ENCODE assay signal across 10 cellular contexts in genomic region chr15:77993374-77993911, GRCh38.
A peak's percentile ranks its signal among the peaks of the same experiment; 100 is the strongest.
DNase-seq lines count a peak whose midpoint lies in the region; ATAC-seq and TF ChIP-seq lines count a peak whose summit lies in the region.
"Had no signal": no experiment of that assay in that cellular context is flagged by ENCODE, and none has a peak within 500 bp of the region (broad histone marks: within the 10 kb centered on the region; RNA-seq: fewer than 3 reads in every experiment).

No MANE protein-coding gene starts in this region.

- H3K36me3 Mint-ChIP-seq in activated CD4-positive, alpha-beta memory T cell treated with anti-CD3 and anti-CD28 coated beads, Interleukin-2, amount 10 ng/mL, durations not matched to agents 7 days and 5 days (ENCODE audit: low read depth): peaks cover 31% of the 10 kb centered on the region

- H3K4me1 ChIP-seq in right atrium auricular region (peaks cover 0 to 72% of the 10 kb centered on the region in 2 donors), stomach (peaks cover 44 to 78% (median 61%) of the 10 kb centered on the region in 4 donors)

- H3K4me1 Mint-ChIP-seq in activated CD4-positive, alpha-beta memory T cell treated with anti-CD3 and anti-CD28 coated beads, Interleukin-2, amount 10 ng/mL, durations not matched to agents 7 days and 5 days: peaks cover 23% of the 10 kb centered on the region

- H3K27ac ChIP-seq in right atrium auricular region (peak overlapping the region; percentile 73 to 74), stomach (peak overlapping the region; percentile 75 to 84 (median 81))
- H3K27ac ChIP-seq: KMS-11 had no signal

- peak overlapping the region; percentile 64 for H3K27ac Mint-ChIP-seq in activated CD4-positive, alpha-beta memory T cell treated with anti-CD3 and anti-CD28 coated beads, Interleukin-2, amount 10 ng/mL, durations not matched to agents 7 days and 5 days

- H3K9me3 ChIP-seq in right atrium auricular region: no peaks in the 10 kb centered on the region
- H3K9me3 ChIP-seq in stomach: no peaks in the 10 kb centered on the region

- no peaks in the 10 kb centered on the region for H3K27me3 Mint-ChIP-seq in activated CD4-positive, alpha-beta memory T cell treated with anti-CD3 and anti-CD28 coated beads, Interleukin-2, amount 10 ng/mL, durations not matched to agents 7 days and 5 days

- TF ChIP-seq CTCF in right atrium auricular region (IDR thresholded peaks at IDR 0.05): no peak
- no peak for TF ChIP-seq CTCF in stomach (IDR thresholded peaks at IDR 0.05)

- CTCF ChIA-PET in activated CD4-positive, alpha-beta memory T cell treated with anti-CD3 and anti-CD28 coated beads, Interleukin-2, amount 10 ng/mL, durations not matched to agents 7 days and 5 days (lab: Charles Lee): interaction anchor here (0.6 to 2.7 kb wide), 3 partner anchors 25 to 120 kb away, joined by 3 to 9 read pairs (median 5); no protein-coding TSS in a partner anchor

- H3K27me3 ChIP-seq in right atrium auricular region: no peaks in the 10 kb centered on the region
- no peaks in the 10 kb centered on the region for H3K27me3 ChIP-seq in stomach
- H3K27me3 ChIP-seq in H7 (ENCODE audit: control insufficient read depth, insufficient read depth, low read length): no peaks in the 10 kb centered on the region

- H3K4me3 ChIP-seq in right atrium auricular region (no peak overlapping the region), stomach (no peak overlapping the region), H7 (ENCODE audit: insufficient read depth, low read depth, low read length) (no peak overlapping the region)

- peak; percentile 3 for ATAC-seq in GM21528 (IDR thresholded peaks at IDR 0.05; ENCODE audit: low FRiP score, unreplicated experiment)

- POLR2A ChIA-PET in activated CD4-positive, alpha-beta memory T cell treated with anti-CD3 and anti-CD28 coated beads, Interleukin-2, amount 10 ng/mL, durations not matched to agents 7 days and 5 days (lab: Charles Lee): no interaction called here

- TF ChIP-seq EP300 in stomach (IDR thresholded peaks at IDR 0.05): no peak

- 87 to 90% (median 89%) methylated on average over 14 to 15 of the region's 15 CpGs for WGBS in stomach, 5 donors

- no peak overlapping the region for H3K4me3 Mint-ChIP-seq in activated CD4-positive, alpha-beta memory T cell treated with anti-CD3 and anti-CD28 coated beads, Interleukin-2, amount 10 ng/mL, durations not matched to agents 7 days and 5 days

- H3K36me3 ChIP-seq in right atrium auricular region (no peaks in the 10 kb centered on the region), stomach (peaks cover 13 to 25% (median 20%) of the 10 kb centered on the region in 4 donors), H7 (replicated peaks; ENCODE audit: control insufficient read depth, insufficient read depth, low read length) (no peaks in the 10 kb centered on the region; the same call in 1 of the 2 replicates)

- H3K9me3 Mint-ChIP-seq in activated CD4-positive, alpha-beta memory T cell treated with anti-CD3 and anti-CD28 coated beads, Interleukin-2, amount 10 ng/mL, durations not matched to agents 7 days and 5 days: no peaks in the 10 kb centered on the region

- intact Hi-C loops in stomach (cut with DNase I; ENCODE audit: low total_unique reads): no loop called here

- DNase-seq in activated CD4-positive, alpha-beta memory T cell treated with anti-CD3 and anti-CD28 coated beads, Interleukin-2, amount 10 ng/mL, durations not matched to agents 7 days and 5 days: no peak
- no peak for DNase-seq in right atrium auricular region (ENCODE audit: low spot score)
- no peak for DNase-seq in stomach
- DNase-seq in H7: no peak
- DNase-seq in pons (ENCODE audit: low spot score): no peak
- no peak for DNase-seq in HT-29 (ENCODE audit: low spot score)
- DNase-seq in SW480 (ENCODE audit: low spot score): no peak
- DNase-seq: stimulated activated CD4-positive, alpha-beta T cell treated with anti-CD3 and anti-CD28 coated beads, Interleukin-2, amount 100 ng/mL, for 48 hours had no signal

- TF ChIP-seq POLR2A in stomach (IDR thresholded peaks at IDR 0.05): no peak
